In the genomic region with DNA sequence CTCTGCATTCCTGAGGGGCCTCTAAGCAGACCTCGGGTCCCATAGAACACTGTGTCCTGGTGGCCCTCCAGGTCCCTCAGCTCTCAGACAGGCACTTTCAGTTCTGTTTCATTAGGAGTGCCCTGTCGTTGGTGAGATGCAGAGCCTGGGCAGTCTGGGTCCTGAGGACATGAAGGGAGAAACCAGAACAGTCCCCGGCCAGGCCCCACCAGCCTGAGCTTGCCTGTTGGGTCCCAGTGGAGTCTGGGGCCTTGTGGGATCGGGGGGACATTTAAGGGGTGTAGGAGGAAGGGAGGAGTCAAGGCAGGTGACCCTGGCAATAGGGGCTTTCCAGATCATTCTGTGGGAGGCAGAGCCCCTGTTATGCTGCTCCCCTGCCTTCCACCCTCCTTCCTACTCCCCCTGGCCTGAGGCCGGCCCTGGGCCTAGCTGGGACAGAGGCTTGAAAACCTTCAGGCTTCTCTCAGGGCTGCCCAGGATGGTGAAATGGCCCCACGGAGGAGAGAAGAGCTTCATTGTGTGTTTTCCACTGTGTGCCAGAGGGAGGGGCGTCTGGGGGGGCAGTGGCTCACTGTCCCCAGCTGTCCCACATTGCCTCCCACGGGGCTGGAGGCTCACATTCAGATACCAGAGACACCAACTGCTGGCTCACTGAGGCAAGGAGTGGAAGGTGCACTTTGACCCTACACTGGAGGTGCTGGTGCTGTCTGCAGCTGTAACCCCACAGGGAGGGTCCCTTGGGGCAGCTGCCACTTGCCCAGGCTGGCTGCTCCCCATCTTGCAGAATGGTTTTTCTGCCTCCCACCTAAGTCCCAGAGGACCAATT, we compare ENCODE assay signal across 1 cellular context.
TF ChIP-seq lines count a peak whose summit lies in the region.

No MANE protein-coding gene starts in this region.

TF ChIP-seq in GM12878, 131 proteins besides CTCF, POLR2A, EP300 and RAD21 (continues in another document):
- TF ChIP-seq BACH1 (IDR thresholded peaks at IDR 0.05; ENCODE audit: borderline replicate concordance) (no peak), NR2C2 (IDR thresholded peaks at IDR 0.05; ENCODE audit: borderline replicate concordance, control insufficient read depth, insufficient read length, low read depth) (peak; percentile 42), BHLHE40 (IDR thresholded peaks at IDR 0.05; ENCODE audit: borderline replicate concordance in 1 of 2, low read depth in 2 of 2, low read length in 1 of 2) (peak; percentile 71 to 83), FOXM1 (IDR thresholded peaks at IDR 0.05; ENCODE audit: low read depth, low read length) (no peak), TAF1 (IDR thresholded peaks at IDR 0.05; ENCODE audit: borderline replicate concordance, low read depth, low read length) (peak; percentile 87), PAX5 (IDR thresholded peaks at IDR 0.05; ENCODE audit: borderline replicate concordance, low read depth, low read length) (0 out of 2 replicates have a peak, but pooled peaks have one; percentile 12), RELA (IDR thresholded peaks at IDR 0.05; ENCODE audit: borderline replicate concordance, partially characterized antibody) (peak; percentile 48), MTA2 (IDR thresholded peaks at IDR 0.05; ENCODE audit: low read depth) (peak; percentile 28; the same call in 1 of the 2 replicates), NR2F1 (conservative IDR thresholded peaks at IDR 0.05) (peak; percentile 94), NBN (IDR thresholded peaks at IDR 0.05) (peak; percentile 88), KAT2A (conservative IDR thresholded peaks at IDR 0.05; ENCODE audit: control insufficient read depth, low read depth, low read length) (no peak), SMAD1 (IDR thresholded peaks at IDR 0.05; ENCODE audit: low read depth, partially characterized antibody) (peak; percentile 39), CEBPB (IDR thresholded peaks at IDR 0.05; ENCODE audit: borderline replicate concordance in 1 of 2, low read depth in 2 of 2, low read length in 2 of 2) (no peak), ZZZ3 (IDR thresholded peaks at IDR 0.05; ENCODE audit: control insufficient read depth, insufficient read length, low read depth) (no peak), HDGF (IDR thresholded peaks at IDR 0.05) (peak; percentile 52), JUND (IDR thresholded peaks at IDR 0.05; ENCODE audit: low read depth, low read length) (no peak), ESRRA (IDR thresholded peaks at IDR 0.05; ENCODE audit: low read length) (no peak; the same call in 1 of the 2 replicates), IKZF2 (IDR thresholded peaks at IDR 0.05) (peak; percentile 67 to 81), IKZF1 (conservative IDR thresholded peaks at IDR 0.05) (peak; percentile 80), CBX3 (IDR thresholded peaks at IDR 0.05; ENCODE audit: borderline replicate concordance, low read depth) (no peak), SMARCA5 (IDR thresholded peaks at IDR 0.05) (peak; percentile 69), ZSCAN29 (IDR thresholded peaks at IDR 0.05) (no peak), LARP7 (IDR thresholded peaks at IDR 0.05) (no peak; the same call in 1 of the 2 replicates), SPI1 (IDR thresholded peaks at IDR 0.05; ENCODE audit: borderline replicate concordance, insufficient read depth, low read depth, low read length) (no peak), GATAD2B (conservative IDR thresholded peaks at IDR 0.05; ENCODE audit: low read depth) (peak; percentile 54), SP1 (IDR thresholded peaks at IDR 0.05; ENCODE audit: low read depth, low read length) (peak; percentile 36), POLR2AphosphoS5 (IDR thresholded peaks at IDR 0.05; ENCODE audit: low read length) (peak; percentile 86), ZNF207 (IDR thresholded peaks at IDR 0.05; ENCODE audit: borderline replicate concordance) (peak; percentile 70), BCL11A (IDR thresholded peaks at IDR 0.05; ENCODE audit: low read depth, low read length) (0 out of 2 replicates have a peak, but pooled peaks have one; percentile 20), SREBF2 (IDR thresholded peaks at IDR 0.05; ENCODE audit: low read length) (no peak), RCOR1 (conservative IDR thresholded peaks at IDR 0.05; ENCODE audit: low read depth, low read length) (no peak), RUNX3 (IDR thresholded peaks at IDR 0.05; ENCODE audit: low read length) (no peak), NR2C1 (IDR thresholded peaks at IDR 0.05) (peak; percentile 83), MEF2B (IDR thresholded peaks at IDR 0.05; ENCODE audit: partially characterized antibody, poor library complexity, severe bottlenecking) (peak; percentile 90), RBBP5 (conservative IDR thresholded peaks at IDR 0.05) (no peak), DPF2 (IDR thresholded peaks at IDR 0.05) (peak; percentile 65), EED (IDR thresholded peaks at IDR 0.05; ENCODE audit: low read depth) (peak; percentile 66), ZNF217 (IDR thresholded peaks at IDR 0.05) (no peak), RAD51 (IDR thresholded peaks at IDR 0.05) (peak; percentile 34; the same call in 1 of the 2 replicates), SUZ12 (IDR thresholded peaks at IDR 0.05; ENCODE audit: unreplicated experiment) (no peak)
- TF ChIP-seq, protein P1, sequence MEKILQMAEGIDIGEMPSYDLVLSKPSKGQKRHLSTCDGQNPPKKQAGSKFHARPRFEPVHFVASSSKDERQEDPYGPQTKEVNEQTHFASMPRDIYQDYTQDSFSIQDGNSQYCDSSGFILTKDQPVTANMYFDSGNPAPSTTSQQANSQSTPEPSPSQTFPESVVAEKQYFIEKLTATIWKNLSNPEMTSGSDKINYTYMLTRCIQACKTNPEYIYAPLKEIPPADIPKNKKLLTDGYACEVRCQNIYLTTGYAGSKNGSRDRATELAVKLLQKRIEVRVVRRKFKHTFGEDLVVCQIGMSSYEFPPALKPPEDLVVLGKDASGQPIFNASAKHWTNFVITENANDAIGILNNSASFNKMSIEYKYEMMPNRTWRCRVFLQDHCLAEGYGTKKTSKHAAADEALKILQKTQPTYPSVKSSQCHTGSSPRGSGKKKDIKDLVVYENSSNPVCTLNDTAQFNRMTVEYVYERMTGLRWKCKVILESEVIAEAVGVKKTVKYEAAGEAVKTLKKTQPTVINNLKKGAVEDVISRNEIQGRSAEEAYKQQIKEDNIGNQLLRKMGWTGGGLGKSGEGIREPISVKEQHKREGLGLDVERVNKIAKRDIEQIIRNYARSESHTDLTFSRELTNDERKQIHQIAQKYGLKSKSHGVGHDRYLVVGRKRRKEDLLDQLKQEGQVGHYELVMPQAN (conservative IDR thresholded peaks at IDR 0.05): 0 out of 2 replicates have a peak, but pooled peaks have one; percentile 26
- TF ChIP-seq, protein P2, sequence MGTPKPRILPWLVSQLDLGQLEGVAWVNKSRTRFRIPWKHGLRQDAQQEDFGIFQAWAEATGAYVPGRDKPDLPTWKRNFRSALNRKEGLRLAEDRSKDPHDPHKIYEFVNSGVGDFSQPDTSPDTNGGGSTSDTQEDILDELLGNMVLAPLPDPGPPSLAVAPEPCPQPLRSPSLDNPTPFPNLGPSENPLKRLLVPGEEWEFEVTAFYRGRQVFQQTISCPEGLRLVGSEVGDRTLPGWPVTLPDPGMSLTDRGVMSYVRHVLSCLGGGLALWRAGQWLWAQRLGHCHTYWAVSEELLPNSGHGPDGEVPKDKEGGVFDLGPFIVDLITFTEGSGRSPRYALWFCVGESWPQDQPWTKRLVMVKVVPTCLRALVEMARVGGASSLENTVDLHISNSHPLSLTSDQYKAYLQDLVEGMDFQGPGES (IDR thresholded peaks at IDR 0.05): no peak
- TF ChIP-seq, protein P3, sequence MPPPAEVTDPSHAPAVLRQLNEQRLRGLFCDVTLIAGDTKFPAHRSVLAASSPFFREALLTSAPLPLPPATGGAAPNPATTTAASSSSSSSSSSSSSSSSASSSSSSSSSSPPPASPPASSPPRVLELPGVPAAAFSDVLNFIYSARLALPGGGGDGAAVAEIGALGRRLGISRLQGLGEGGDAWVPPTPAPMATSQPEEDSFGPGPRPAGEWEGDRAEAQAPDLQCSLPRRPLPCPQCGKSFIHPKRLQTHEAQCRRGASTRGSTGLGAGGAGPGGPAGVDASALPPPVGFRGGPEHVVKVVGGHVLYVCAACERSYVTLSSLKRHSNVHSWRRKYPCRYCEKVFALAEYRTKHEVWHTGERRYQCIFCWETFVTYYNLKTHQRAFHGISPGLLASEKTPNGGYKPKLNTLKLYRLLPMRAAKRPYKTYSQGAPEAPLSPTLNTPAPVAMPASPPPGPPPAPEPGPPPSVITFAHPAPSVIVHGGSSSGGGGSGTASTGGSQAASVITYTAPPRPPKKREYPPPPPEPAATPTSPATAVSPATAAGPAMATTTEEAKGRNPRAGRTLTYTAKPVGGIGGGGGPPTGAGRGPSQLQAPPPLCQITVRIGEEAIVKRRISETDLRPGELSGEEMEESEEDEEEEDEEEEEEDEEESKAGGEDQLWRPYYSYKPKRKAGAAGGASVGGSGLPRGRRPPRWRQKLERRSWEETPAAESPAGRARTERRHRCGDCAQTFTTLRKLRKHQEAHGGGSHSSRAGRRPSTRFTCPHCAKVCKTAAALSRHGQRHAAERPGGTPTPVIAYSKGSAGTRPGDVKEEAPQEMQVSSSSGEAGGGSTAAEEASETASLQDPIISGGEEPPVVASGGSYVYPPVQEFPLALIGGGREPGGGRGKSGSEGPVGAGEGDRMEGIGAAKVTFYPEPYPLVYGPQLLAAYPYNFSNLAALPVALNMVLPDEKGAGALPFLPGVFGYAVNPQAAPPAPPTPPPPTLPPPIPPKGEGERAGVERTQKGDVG (CRISPR knock-in tag; IDR thresholded peaks at IDR 0.05): no peak
- TF ChIP-seq, protein P4, sequence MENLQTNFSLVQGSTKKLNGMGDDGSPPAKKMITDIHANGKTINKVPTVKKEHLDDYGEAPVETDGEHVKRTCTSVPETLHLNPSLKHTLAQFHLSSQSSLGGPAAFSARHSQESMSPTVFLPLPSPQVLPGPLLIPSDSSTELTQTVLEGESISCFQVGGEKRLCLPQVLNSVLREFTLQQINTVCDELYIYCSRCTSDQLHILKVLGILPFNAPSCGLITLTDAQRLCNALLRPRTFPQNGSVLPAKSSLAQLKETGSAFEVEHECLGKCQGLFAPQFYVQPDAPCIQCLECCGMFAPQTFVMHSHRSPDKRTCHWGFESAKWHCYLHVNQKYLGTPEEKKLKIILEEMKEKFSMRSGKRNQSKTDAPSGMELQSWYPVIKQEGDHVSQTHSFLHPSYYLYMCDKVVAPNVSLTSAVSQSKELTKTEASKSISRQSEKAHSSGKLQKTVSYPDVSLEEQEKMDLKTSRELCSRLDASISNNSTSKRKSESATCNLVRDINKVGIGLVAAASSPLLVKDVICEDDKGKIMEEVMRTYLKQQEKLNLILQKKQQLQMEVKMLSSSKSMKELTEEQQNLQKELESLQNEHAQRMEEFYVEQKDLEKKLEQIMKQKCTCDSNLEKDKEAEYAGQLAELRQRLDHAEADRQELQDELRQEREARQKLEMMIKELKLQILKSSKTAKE (IDR thresholded peaks at IDR 0.05; ENCODE audit: low read depth, poor library complexity, severe bottlenecking): no peak
- TF ChIP-seq, protein P5, sequence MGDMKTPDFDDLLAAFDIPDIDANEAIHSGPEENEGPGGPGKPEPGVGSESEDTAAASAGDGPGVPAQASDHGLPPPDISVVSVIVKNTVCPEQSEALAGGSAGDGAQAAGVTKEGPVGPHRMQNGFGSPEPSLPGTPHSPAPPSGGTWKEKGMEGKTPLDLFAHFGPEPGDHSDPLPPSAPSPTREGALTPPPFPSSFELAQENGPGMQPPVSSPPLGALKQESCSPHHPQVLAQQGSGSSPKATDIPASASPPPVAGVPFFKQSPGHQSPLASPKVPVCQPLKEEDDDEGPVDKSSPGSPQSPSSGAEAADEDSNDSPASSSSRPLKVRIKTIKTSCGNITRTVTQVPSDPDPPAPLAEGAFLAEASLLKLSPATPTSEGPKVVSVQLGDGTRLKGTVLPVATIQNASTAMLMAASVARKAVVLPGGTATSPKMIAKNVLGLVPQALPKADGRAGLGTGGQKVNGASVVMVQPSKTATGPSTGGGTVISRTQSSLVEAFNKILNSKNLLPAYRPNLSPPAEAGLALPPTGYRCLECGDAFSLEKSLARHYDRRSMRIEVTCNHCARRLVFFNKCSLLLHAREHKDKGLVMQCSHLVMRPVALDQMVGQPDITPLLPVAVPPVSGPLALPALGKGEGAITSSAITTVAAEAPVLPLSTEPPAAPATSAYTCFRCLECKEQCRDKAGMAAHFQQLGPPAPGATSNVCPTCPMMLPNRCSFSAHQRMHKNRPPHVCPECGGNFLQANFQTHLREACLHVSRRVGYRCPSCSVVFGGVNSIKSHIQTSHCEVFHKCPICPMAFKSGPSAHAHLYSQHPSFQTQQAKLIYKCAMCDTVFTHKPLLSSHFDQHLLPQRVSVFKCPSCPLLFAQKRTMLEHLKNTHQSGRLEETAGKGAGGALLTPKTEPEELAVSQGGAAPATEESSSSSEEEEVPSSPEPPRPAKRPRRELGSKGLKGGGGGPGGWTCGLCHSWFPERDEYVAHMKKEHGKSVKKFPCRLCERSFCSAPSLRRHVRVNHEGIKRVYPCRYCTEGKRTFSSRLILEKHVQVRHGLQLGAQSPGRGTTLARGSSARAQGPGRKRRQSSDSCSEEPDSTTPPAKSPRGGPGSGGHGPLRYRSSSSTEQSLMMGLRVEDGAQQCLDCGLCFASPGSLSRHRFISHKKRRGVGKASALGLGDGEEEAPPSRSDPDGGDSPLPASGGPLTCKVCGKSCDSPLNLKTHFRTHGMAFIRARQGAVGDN (IDR thresholded peaks at IDR 0.05): peak; percentile 75
- TF ChIP-seq, protein P6, sequence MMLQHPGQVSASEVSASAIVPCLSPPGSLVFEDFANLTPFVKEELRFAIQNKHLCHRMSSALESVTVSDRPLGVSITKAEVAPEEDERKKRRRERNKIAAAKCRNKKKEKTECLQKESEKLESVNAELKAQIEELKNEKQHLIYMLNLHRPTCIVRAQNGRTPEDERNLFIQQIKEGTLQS (IDR thresholded peaks at IDR 0.05; ENCODE audit: borderline replicate concordance, extremely low read depth, low read depth, low read length): no peak
- TF ChIP-seq, protein P7, sequence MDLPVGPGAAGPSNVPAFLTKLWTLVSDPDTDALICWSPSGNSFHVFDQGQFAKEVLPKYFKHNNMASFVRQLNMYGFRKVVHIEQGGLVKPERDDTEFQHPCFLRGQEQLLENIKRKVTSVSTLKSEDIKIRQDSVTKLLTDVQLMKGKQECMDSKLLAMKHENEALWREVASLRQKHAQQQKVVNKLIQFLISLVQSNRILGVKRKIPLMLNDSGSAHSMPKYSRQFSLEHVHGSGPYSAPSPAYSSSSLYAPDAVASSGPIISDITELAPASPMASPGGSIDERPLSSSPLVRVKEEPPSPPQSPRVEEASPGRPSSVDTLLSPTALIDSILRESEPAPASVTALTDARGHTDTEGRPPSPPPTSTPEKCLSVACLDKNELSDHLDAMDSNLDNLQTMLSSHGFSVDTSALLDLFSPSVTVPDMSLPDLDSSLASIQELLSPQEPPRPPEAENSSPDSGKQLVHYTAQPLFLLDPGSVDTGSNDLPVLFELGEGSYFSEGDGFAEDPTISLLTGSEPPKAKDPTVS (IDR thresholded peaks at IDR 0.05; ENCODE audit: low read depth, low read length): 0 out of 2 replicates have a peak, but pooled peaks have one; percentile 44
